ENCODE assay signal across 1 cellular context in the genomic region with DNA sequence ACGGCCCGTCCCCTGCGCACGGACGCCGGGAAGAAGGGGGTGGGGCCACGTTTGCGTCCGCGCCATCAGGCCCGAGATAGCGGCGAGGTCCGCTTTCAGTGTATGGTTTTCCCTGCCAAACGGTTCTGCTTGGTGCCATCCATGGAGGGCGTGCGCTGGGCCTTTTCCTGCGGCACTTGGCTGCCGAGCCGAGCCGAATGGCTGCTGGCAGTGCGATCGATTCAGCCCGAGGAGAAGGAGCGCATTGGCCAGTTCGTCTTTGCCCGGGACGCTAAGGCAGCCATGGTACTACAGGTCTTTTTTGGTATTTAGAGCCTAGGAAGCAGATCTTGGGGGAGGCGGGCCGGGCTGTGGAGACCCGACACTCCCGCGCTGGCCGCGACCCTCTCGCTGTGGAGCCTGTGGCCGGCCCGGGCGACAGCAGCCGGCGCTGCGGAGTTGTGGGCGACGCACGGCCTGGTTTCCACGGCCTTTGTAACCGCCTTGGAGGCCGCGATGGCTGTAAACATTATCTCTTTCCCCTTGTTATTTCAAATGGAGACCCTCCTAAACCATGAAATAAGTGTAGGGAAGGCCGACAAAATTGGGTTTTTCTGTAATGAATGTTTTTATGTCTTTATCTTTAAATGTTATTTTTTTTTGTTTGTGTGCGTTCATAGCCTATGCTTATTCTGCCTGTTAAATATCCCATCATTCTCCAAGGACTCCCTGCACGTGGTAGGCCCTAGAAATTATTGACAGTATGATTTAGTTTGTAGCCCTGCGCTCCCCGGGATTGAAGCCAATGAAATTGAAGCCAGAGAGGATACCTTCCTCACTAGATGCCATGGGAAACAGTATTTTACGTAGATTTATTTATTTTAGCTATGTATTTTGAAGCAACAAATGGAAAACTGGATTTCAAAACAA.
A peak's percentile ranks its signal among the peaks of the same experiment; 100 is the strongest.
TF ChIP-seq lines count a peak whose summit lies in the region.

A gene with protein sequence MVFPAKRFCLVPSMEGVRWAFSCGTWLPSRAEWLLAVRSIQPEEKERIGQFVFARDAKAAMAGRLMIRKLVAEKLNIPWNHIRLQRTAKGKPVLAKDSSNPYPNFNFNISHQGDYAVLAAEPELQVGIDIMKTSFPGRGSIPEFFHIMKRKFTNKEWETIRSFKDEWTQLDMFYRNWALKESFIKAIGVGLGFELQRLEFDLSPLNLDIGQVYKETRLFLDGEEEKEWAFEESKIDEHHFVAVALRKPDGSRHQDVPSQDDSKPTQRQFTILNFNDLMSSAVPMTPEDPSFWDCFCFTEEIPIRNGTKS (plus strand): TSS at position 54 of the 909 bp plus-strand sequence. CDS start 49 bp downstream, at position 103.

TF ChIP-seq in HepG2, 621 proteins besides CTCF, POLR2A, EP300 and RAD21 (continued from another document and continues in another):
- TF ChIP-seq, protein P1, sequence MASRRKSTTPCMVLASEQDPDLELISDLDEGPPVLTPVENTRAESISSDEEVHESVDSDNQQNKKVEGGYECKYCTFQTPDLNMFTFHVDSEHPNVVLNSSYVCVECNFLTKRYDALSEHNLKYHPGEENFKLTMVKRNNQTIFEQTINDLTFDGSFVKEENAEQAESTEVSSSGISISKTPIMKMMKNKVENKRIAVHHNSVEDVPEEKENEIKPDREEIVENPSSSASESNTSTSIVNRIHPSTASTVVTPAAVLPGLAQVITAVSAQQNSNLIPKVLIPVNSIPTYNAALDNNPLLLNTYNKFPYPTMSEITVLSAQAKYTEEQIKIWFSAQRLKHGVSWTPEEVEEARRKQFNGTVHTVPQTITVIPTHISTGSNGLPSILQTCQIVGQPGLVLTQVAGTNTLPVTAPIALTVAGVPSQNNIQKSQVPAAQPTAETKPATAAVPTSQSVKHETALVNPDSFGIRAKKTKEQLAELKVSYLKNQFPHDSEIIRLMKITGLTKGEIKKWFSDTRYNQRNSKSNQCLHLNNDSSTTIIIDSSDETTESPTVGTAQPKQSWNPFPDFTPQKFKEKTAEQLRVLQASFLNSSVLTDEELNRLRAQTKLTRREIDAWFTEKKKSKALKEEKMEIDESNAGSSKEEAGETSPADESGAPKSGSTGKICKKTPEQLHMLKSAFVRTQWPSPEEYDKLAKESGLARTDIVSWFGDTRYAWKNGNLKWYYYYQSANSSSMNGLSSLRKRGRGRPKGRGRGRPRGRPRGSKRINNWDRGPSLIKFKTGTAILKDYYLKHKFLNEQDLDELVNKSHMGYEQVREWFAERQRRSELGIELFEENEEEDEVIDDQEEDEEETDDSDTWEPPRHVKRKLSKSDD (CRISPR knock-in tag; IDR thresholded peaks at IDR 0.05; ENCODE audit: low read depth) = 0 out of 2 replicates have a peak, but pooled peaks have one; percentile 30
- TF ChIP-seq ZFX (CRISPR knock-in tag; IDR thresholded peaks at IDR 0.05; ENCODE audit: low read depth) = peak; percentile 96
- TF ChIP-seq MYC (CRISPR knock-in tag; IDR thresholded peaks at IDR 0.05; ENCODE audit: borderline replicate concordance) = peak; percentile 72; the same call in 1 of the 2 replicates
- no peak for TF ChIP-seq TEAD2 (CRISPR knock-in tag; IDR thresholded peaks at IDR 0.05)
- no peak for TF ChIP-seq ADNP (CRISPR knock-in tag; IDR thresholded peaks at IDR 0.05)
- TF ChIP-seq PITX1 (CRISPR knock-in tag; IDR thresholded peaks at IDR 0.05) = 0 out of 2 replicates have a peak, but pooled peaks have one; percentile 9
- 0 out of 2 replicates have a peak, but pooled peaks have one; percentile 62 for TF ChIP-seq ZNF780A (CRISPR knock-in tag; IDR thresholded peaks at IDR 0.05)
- TF ChIP-seq PHF21A (CRISPR knock-in tag; IDR thresholded peaks at IDR 0.05) = peak; percentile 53; the same call in 1 of the 2 replicates
- peak; percentile 34; the same call in 1 of the 2 replicates for TF ChIP-seq RXRA (CRISPR knock-in tag; IDR thresholded peaks at IDR 0.05)
- TF ChIP-seq WIZ (CRISPR knock-in tag; IDR thresholded peaks at IDR 0.05) = peak; percentile 90
- TF ChIP-seq SMARCE1 (IDR thresholded peaks at IDR 0.05; ENCODE audit: borderline replicate concordance) = no peak
- TF ChIP-seq NCOA2 (CRISPR knock-in tag; IDR thresholded peaks at IDR 0.05) = peak; percentile 6; the same call in 1 of the 2 replicates
- peak; percentile 95 for TF ChIP-seq ZFY (CRISPR knock-in tag; IDR thresholded peaks at IDR 0.05)
- TF ChIP-seq SRY (CRISPR knock-in tag; IDR thresholded peaks at IDR 0.05) = peak; percentile 80; the same call in 1 of the 2 replicates
- TF ChIP-seq ARID2 (CRISPR knock-in tag; IDR thresholded peaks at IDR 0.05; ENCODE audit: borderline replicate concordance) = no peak
- peak; percentile 69; the same call in 1 of the 2 replicates for TF ChIP-seq ZNF878 (CRISPR knock-in tag; IDR thresholded peaks at IDR 0.05)
- no peak; the same call in 1 of the 2 replicates for TF ChIP-seq ZNF746 (CRISPR knock-in tag; IDR thresholded peaks at IDR 0.05)
- TF ChIP-seq DNMT1 (CRISPR knock-in tag; IDR thresholded peaks at IDR 0.05) = peak; percentile 95
- TF ChIP-seq KLF16 (CRISPR knock-in tag; IDR thresholded peaks at IDR 0.05) = peak in 1 of 2 experiments; percentile 57; a peak in 1 of 4 replicates
- TF ChIP-seq ONECUT2 (CRISPR knock-in tag; IDR thresholded peaks at IDR 0.05) = peak; percentile 42; the same call in 1 of the 2 replicates
- 0 out of 2 replicates have a peak, but pooled peaks have one; percentile 20 for TF ChIP-seq ETV6 (CRISPR knock-in tag; conservative IDR thresholded peaks at IDR 0.05)
- TF ChIP-seq RORA (CRISPR knock-in tag; IDR thresholded peaks at IDR 0.05) = peak; percentile 68; the same call in 1 of the 2 replicates
- TF ChIP-seq CENPX (CRISPR knock-in tag; IDR thresholded peaks at IDR 0.05) = no peak
- TF ChIP-seq, protein P2, sequence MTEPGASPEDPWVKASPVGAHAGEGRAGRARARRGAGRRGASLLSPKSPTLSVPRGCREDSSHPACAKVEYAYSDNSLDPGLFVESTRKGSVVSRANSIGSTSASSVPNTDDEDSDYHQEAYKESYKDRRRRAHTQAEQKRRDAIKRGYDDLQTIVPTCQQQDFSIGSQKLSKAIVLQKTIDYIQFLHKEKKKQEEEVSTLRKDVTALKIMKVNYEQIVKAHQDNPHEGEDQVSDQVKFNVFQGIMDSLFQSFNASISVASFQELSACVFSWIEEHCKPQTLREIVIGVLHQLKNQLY (CRISPR knock-in tag; IDR thresholded peaks at IDR 0.05) = peak; percentile 31; the same call in 1 of the 2 replicates
- TF ChIP-seq, protein P3, sequence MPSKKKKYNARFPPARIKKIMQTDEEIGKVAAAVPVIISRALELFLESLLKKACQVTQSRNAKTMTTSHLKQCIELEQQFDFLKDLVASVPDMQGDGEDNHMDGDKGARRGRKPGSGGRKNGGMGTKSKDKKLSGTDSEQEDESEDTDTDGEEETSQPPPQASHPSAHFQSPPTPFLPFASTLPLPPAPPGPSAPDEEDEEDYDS (CRISPR knock-in tag; IDR thresholded peaks at IDR 0.05) = 0 out of 2 replicates have a peak, but pooled peaks have one; percentile 6
- TF ChIP-seq KAT8 (CRISPR knock-in tag; IDR thresholded peaks at IDR 0.05) = peak; percentile 42; the same call in 1 of the 2 replicates
- no peak for TF ChIP-seq NONO (IDR thresholded peaks at IDR 0.05)
- TF ChIP-seq NONO (CRISPR knock-in tag; conservative IDR thresholded peaks at IDR 0.05) = peak; percentile 13; the same call in 1 of the 2 replicates
- TF ChIP-seq PRMT3 (CRISPR knock-in tag; IDR thresholded peaks at IDR 0.05; ENCODE audit: borderline replicate concordance, low read depth) = 0 out of 2 replicates have a peak, but pooled peaks have one; percentile 41
- TF ChIP-seq, protein P4, sequence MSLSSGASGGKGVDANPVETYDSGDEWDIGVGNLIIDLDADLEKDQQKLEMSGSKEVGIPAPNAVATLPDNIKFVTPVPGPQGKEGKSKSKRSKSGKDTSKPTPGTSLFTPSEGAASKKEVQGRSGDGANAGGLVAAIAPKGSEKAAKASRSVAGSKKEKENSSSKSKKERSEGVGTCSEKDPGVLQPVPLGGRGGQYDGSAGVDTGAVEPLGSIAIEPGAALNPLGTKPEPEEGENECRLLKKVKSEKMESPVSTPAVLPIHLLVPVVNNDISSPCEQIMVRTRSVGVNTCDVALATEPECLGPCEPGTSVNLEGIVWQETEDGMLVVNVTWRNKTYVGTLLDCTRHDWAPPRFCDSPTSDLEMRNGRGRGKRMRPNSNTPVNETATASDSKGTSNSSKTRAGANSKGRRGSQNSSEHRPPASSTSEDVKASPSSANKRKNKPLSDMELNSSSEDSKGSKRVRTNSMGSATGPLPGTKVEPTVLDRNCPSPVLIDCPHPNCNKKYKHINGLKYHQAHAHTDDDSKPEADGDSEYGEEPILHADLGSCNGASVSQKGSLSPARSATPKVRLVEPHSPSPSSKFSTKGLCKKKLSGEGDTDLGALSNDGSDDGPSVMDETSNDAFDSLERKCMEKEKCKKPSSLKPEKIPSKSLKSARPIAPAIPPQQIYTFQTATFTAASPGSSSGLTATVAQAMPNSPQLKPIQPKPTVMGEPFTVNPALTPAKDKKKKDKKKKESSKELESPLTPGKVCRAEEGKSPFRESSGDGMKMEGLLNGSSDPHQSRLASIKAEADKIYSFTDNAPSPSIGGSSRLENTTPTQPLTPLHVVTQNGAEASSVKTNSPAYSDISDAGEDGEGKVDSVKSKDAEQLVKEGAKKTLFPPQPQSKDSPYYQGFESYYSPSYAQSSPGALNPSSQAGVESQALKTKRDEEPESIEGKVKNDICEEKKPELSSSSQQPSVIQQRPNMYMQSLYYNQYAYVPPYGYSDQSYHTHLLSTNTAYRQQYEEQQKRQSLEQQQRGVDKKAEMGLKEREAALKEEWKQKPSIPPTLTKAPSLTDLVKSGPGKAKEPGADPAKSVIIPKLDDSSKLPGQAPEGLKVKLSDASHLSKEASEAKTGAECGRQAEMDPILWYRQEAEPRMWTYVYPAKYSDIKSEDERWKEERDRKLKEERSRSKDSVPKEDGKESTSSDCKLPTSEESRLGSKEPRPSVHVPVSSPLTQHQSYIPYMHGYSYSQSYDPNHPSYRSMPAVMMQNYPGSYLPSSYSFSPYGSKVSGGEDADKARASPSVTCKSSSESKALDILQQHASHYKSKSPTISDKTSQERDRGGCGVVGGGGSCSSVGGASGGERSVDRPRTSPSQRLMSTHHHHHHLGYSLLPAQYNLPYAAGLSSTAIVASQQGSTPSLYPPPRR (CRISPR knock-in tag; IDR thresholded peaks at IDR 0.05; ENCODE audit: borderline replicate concordance) = peak; percentile 37; the same call in 1 of the 2 replicates
- TF ChIP-seq ZSCAN9 (CRISPR knock-in tag; IDR thresholded peaks at IDR 0.05; ENCODE audit: borderline replicate concordance) = peak; percentile 49; the same call in 1 of the 2 replicates
- peak; percentile 52; the same call in 1 of the 2 replicates for TF ChIP-seq ZSCAN30 (CRISPR knock-in tag; IDR thresholded peaks at IDR 0.05)
- TF ChIP-seq BCL6 (CRISPR knock-in tag; IDR thresholded peaks at IDR 0.05) = 0 out of 2 replicates have a peak, but pooled peaks have one; percentile 9
- TF ChIP-seq ZSCAN31 (CRISPR knock-in tag; IDR thresholded peaks at IDR 0.05; ENCODE audit: low read depth) = 0 out of 2 replicates have a peak, but pooled peaks have one; percentile 79
- TF ChIP-seq ZNF546 (CRISPR knock-in tag; conservative IDR thresholded peaks at IDR 0.05) = 0 out of 2 replicates have a peak, but pooled peaks have one; percentile 16
- TF ChIP-seq MZF1 (CRISPR knock-in tag; IDR thresholded peaks at IDR 0.05; ENCODE audit: borderline replicate concordance) = 0 out of 2 replicates have a peak, but pooled peaks have one; percentile 68
- TF ChIP-seq KDM5A (IDR thresholded peaks at IDR 0.05; ENCODE audit: borderline replicate concordance, low read length) = 0 out of 2 replicates have a peak, but pooled peaks have one; percentile 18
- TF ChIP-seq ZNF225 (CRISPR knock-in tag; IDR thresholded peaks at IDR 0.05) = peak; percentile 50; the same call in 1 of the 2 replicates
- TF ChIP-seq ZNF556 (CRISPR knock-in tag; IDR thresholded peaks at IDR 0.05; ENCODE audit: borderline replicate concordance) = peak; percentile 73
- TF ChIP-seq ZNF317 (CRISPR knock-in tag; IDR thresholded peaks at IDR 0.05) = peak; percentile 66; the same call in 1 of the 2 replicates
- TF ChIP-seq MAF1 (CRISPR knock-in tag; IDR thresholded peaks at IDR 0.05; ENCODE audit: borderline replicate concordance) = no peak
- TF ChIP-seq, protein P5, sequence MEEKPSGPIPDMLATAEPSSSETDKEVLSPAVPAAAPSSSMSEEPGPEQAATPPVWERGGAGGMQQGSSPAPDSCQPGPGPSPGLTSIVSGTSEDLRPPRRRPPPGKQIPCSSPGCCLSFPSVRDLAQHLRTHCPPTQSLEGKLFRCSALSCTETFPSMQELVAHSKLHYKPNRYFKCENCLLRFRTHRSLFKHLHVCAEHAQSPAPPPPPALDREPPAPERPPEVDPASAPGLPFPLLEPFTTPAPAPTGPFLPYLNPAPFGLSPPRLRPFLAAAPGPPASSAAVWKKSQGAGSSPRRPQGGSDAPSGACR (CRISPR knock-in tag; IDR thresholded peaks at IDR 0.05) = peak; percentile 58; the same call in 1 of the 2 replicates
- peak; percentile 74 for TF ChIP-seq ZNF782 (CRISPR knock-in tag; IDR thresholded peaks at IDR 0.05; ENCODE audit: borderline replicate concordance)
- 0 out of 2 replicates have a peak, but pooled peaks have one; percentile 57 for TF ChIP-seq ZNF670 (CRISPR knock-in tag; IDR thresholded peaks at IDR 0.05; ENCODE audit: borderline replicate concordance)
- peak; percentile 82 for TF ChIP-seq TAF1 (CRISPR knock-in tag; IDR thresholded peaks at IDR 0.05)
